In the genomic region with DNA sequence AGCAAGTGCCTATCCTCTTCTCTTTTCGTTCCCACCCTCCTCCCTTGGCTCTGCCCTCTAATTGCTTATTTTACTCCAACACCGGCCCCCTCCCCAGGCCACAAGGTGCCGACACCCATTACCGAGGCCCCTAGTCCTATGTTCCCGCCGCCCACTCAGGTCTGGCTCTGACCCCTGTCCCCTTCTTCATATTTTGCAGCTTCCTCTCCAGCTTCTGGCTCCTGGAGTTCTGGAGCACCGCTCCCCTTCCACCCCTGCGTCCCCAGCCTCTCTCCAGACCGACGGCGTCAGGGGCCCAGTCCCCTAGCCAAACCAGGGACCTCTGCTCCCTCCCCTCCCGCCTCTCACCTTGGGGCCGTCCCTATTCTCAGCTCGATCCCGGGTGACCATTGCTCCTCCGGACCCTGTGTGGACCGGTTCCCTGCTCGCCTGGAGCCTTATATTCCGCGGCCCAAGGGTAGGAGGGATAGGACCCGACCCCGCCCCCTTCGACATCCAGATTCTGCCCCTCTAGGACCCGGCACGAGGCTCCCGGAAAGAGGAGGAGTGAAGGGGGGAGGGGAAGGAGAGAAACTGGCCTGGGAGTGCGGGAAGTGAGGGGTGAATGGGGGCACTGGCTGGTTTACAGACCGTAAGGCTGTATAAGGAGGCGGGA, we compare ENCODE assay signal across 8 cellular contexts. TPM values are rescaled to one million over a fixed set of nuclear protein-coding genes. Genes with fewer than 3 reads are reported as not detected.
A peak's percentile ranks its signal among the peaks of the same experiment; 100 is the strongest.
DNase-seq lines count a peak whose midpoint lies in the region; ATAC-seq, FAIRE-seq and TF ChIP-seq lines count a peak whose summit lies in the region.

A gene (minus strand): TSS at position 412 of the 655 bp plus-strand sequence. CDS start 22 bp downstream, at position 390.

- H3K27ac Mint-ChIP-seq in H9, result no peak within 1 kb of the TSS
- H3K27ac Mint-ChIP-seq in activated T-helper 1 cell treated with anti-CD3 and anti-CD28 coated beads, Interleukin-12 subunit alpha, Interleukin-12 subunit beta, Interleukin-2, Interleukin-4 antibody, amounts not matched to agents 30 ng/mL and 10 ng/mL and 1 ng/mL, durations not matched to agents 14 hours and 24 hours and 36 hours, result peak within 1 kb of the TSS; percentile 97

- H3K27me3 Mint-ChIP-seq in H9 (ENCODE audit: low read depth), result peaks cover 83% of the 10 kb centered on the region
- peaks cover 50% of the 10 kb centered on the region for H3K27me3 Mint-ChIP-seq in activated T-helper 1 cell treated with anti-CD3 and anti-CD28 coated beads, Interleukin-12 subunit alpha, Interleukin-12 subunit beta, Interleukin-2, Interleukin-4 antibody, amounts not matched to agents 30 ng/mL and 10 ng/mL and 1 ng/mL, durations not matched to agents 14 hours and 24 hours and 36 hours (ENCODE audit: insufficient read depth)

- no peaks in the 10 kb centered on the region for H3K79me1 ChIP-seq in H9 (ENCODE audit: insufficient read depth, low read depth, low read length, poor library complexity, severe bottlenecking)

- H3K27me3 ChIP-seq in H9 (ENCODE audit: insufficient read depth, low read length) (peaks cover 34% of the 10 kb centered on the region), transverse colon (peaks cover 69% of the 10 kb centered on the region)

- no peak for FAIRE-seq in kidney (lab: Jason Lieb, UNC)

- H3K4me3 ChIP-seq in AG10803 (ENCODE audit: low read length) (peak within 1 kb of the TSS; percentile 69), kidney (ENCODE audit: low read length in 2 of 2) (peak within 1 kb of the TSS; percentile 43 to 48), transverse colon (peak within 1 kb of the TSS in 3 of 4 donors; percentile 2 to 74 (median 44))

- H3K23ac ChIP-seq in H9 (ENCODE audit: insufficient read length, low read depth, low read length), result no peak within 1 kb of the TSS

- H3K9me3 Mint-ChIP-seq in H9, result peaks cover 4 to 12% of the 10 kb centered on the region in 2 experiments; a peak in 4 of 5 replicates
- H3K9me3 Mint-ChIP-seq in activated T-helper 1 cell treated with anti-CD3 and anti-CD28 coated beads, Interleukin-12 subunit alpha, Interleukin-12 subunit beta, Interleukin-2, Interleukin-4 antibody, amounts not matched to agents 30 ng/mL and 10 ng/mL and 1 ng/mL, durations not matched to agents 14 hours and 24 hours and 36 hours, result no peaks in the 10 kb centered on the region

- no peaks in the 10 kb centered on the region for H3K79me2 ChIP-seq in H9 (ENCODE audit: insufficient read depth, low read length)

- no peak within 1 kb of the TSS for H2BK12ac ChIP-seq in H9 (ENCODE audit: insufficient read length, low read depth, low read length)

- TF ChIP-seq CTCF in AG10803 (conservative IDR thresholded peaks at IDR 0.05; ENCODE audit: low read length) (no peak), H9 (conservative IDR thresholded peaks at IDR 0.05) (no peak), kidney (IDR thresholded peaks at IDR 0.05; ENCODE audit: borderline replicate concordance, extremely low read depth, insufficient read depth) (no peak), transverse colon (IDR thresholded peaks at IDR 0.05) (no peak)

- no peak within 1 kb of the TSS for H3K4ac ChIP-seq in H9 (ENCODE audit: low read depth, low read length)

- H3K4me1 ChIP-seq in H9 (ENCODE audit: insufficient read depth, low read length), result no peaks in the 10 kb centered on the region; the same call in 1 of the 2 replicates
- H3K4me1 ChIP-seq in kidney (ENCODE audit: control insufficient read depth in 1 of 2, insufficient read depth in 1 of 2, low read depth in 1 of 2, low read length in 2 of 2), result peaks cover 25 to 42% of the 10 kb centered on the region in 2 donors
- peaks cover 46 to 79% (median 65%) of the 10 kb centered on the region in 4 donors for H3K4me1 ChIP-seq in transverse colon

- H3K23me2 ChIP-seq in H9 (ENCODE audit: insufficient read length, low read depth, low read length, poor library complexity, severe bottlenecking), result peaks cover 46% of the 10 kb centered on the region

- no peak within 1 kb of the TSS for H2AFZ ChIP-seq in H9 (ENCODE audit: low read length)

- H4K20me1 ChIP-seq in H9 (ENCODE audit: control insufficient read depth, insufficient read depth, insufficient read length), result no peaks in the 10 kb centered on the region

- H4K91ac ChIP-seq in H9 (ENCODE audit: insufficient read length, low read depth, low read length), result no peak within 1 kb of the TSS

- H2BK5ac ChIP-seq in H9 (ENCODE audit: insufficient read length, low read length), result no peak within 1 kb of the TSS

- H3K56ac ChIP-seq in H9 (ENCODE audit: insufficient read length, low read depth, low read length), result no peak within 1 kb of the TSS

- H3K14ac ChIP-seq in H9 (ENCODE audit: insufficient read depth, low read length), result no peak within 1 kb of the TSS; the same call in 1 of the 2 replicates

- peaks cover 42 to 43% of the 10 kb centered on the region in 2 experiments for H3K4me1 Mint-ChIP-seq in H9
- H3K4me1 Mint-ChIP-seq in activated T-helper 1 cell treated with anti-CD3 and anti-CD28 coated beads, Interleukin-12 subunit alpha, Interleukin-12 subunit beta, Interleukin-2, Interleukin-4 antibody, amounts not matched to agents 30 ng/mL and 10 ng/mL and 1 ng/mL, durations not matched to agents 14 hours and 24 hours and 36 hours (ENCODE audit: low read depth), result peaks cover 63% of the 10 kb centered on the region

- H3K36me3 Mint-ChIP-seq in H9 (ENCODE audit: insufficient read depth in 1 of 3, low read depth in 3 of 3), result no peaks in the 10 kb centered on the region; a peak in 2 of 7 replicates
- peaks cover 5% of the 10 kb centered on the region for H3K36me3 Mint-ChIP-seq in activated T-helper 1 cell treated with anti-CD3 and anti-CD28 coated beads, Interleukin-12 subunit alpha, Interleukin-12 subunit beta, Interleukin-2, Interleukin-4 antibody, amounts not matched to agents 30 ng/mL and 10 ng/mL and 1 ng/mL, durations not matched to agents 14 hours and 24 hours and 36 hours (ENCODE audit: low read depth)

- H4K8ac ChIP-seq in H9 (replicated peaks; ENCODE audit: insufficient read length, low read depth, low read length), result no peak within 1 kb of the TSS

- intact Hi-C loops in activated T-helper 1 cell treated with anti-CD3 and anti-CD28 coated beads, Interleukin-12 subunit alpha, Interleukin-12 subunit beta, Interleukin-2, Interleukin-4 antibody, amounts not matched to agents 30 ng/mL and 10 ng/mL and 1 ng/mL, durations not matched to agents 14 hours and 24 hours and 36 hours (cut with micrococcal nuclease), result loop anchor here (2.0 to 10.0 kb wide), 3 partner anchors 177 to 621 kb away; a partner anchor contains a TSS
- intact Hi-C loops in kidney (cut with DNase I) (loop anchor here (10.0 kb wide), 1 partner anchor 61 kb away; no protein-coding TSS in a partner anchor), transverse colon (cut with DNase I; ENCODE audit: low total_unique reads) (loop anchor here (10.0 kb wide), 1 partner anchor 61 kb away; no protein-coding TSS in a partner anchor)

- no peak within 1 kb of the TSS for H4K5ac ChIP-seq in H9 (ENCODE audit: insufficient read length, low read depth, low read length)

- no peak for DNase-seq in AG10803 (ENCODE audit: low read depth)
- DNase-seq in H9, result peak; percentile 86
- no peak for DNase-seq in activated T-helper 1 cell treated with anti-CD3 and anti-CD28 coated beads, Interleukin-12 subunit alpha, Interleukin-12 subunit beta, Interleukin-2, Interleukin-4 antibody, amounts not matched to agents 30 ng/mL and 10 ng/mL and 1 ng/mL, durations not matched to agents 14 hours and 24 hours and 36 hours (ENCODE audit: low spot score)
- DNase-seq in kidney, result peak; percentile 81
- no peak for DNase-seq in transverse colon
- no peak for DNase-seq in T1000 (lab: John Stamatoyannopoulos, UW)
- DNase-seq in AG08396 (ENCODE audit: low spot score), result no peak

- no CpG with 5 or more reads among the region's 29 CpGs for WGBS in H9 (ENCODE audit: extremely low coverage, insufficient read length, low lambda C conversion rate)
- 2 to 3% methylated on average over 6 to 29 of the region's 29 CpGs for WGBS in transverse colon (ENCODE audit: low coverage in 1 of 2), 2 donors

- no peak for TF ChIP-seq EP300 in transverse colon (IDR thresholded peaks at IDR 0.05; ENCODE audit: low read depth)

- H3K36me3 ChIP-seq in kidney (ENCODE audit: control insufficient read depth in 1 of 2, insufficient read depth in 2 of 2, low read length in 2 of 2) (no peaks in the 10 kb centered on the region), transverse colon (no peaks in the 10 kb centered on the region)

- H3K27ac ChIP-seq in H9 (ENCODE audit: insufficient read length, low read depth, low read length) (no peak within 1 kb of the TSS), kidney (ENCODE audit: low read depth in 2 of 2, low read length in 2 of 2) (no peak within 1 kb of the TSS), transverse colon (peak within 1 kb of the TSS in 1 of 4 donors; percentile 9)

- H3T11ph ChIP-seq in H9 (ENCODE audit: low read length), result no peak within 1 kb of the TSS

- in situ Hi-C loops in transverse colon (cut with MboI; ENCODE audit: low pct_ligation_motif_present in 1 of 4, low pct_unique_long_range_greater_than_20kb in 1 of 4, low sequenced_read_pairs in 3 of 4), result no loop called here

- no peak for TF ChIP-seq POLR2A in transverse colon (IDR thresholded peaks at IDR 0.05)

- peak within 1 kb of the TSS; percentile 66 for H3K4me2 ChIP-seq in H9 (ENCODE audit: insufficient read depth, insufficient read length, low read length)

- no peak within 1 kb of the TSS for H2AK5ac ChIP-seq in H9 (ENCODE audit: insufficient read length, low read length)

- no peaks in the 10 kb centered on the region for H3K9me3 ChIP-seq in H9 (ENCODE audit: control insufficient read depth, low read depth, low read length)
- no peaks in the 10 kb centered on the region for H3K9me3 ChIP-seq in kidney (ENCODE audit: control insufficient read depth in 1 of 2, low read length in 2 of 2)
- no peaks in the 10 kb centered on the region for H3K9me3 ChIP-seq in transverse colon

- no peak within 1 kb of the TSS for H2BK20ac ChIP-seq in H9 (ENCODE audit: low read depth, low read length, poor library complexity, severe bottlenecking)

- H2BK15ac ChIP-seq in H9 (ENCODE audit: low read depth, low read length), result no peak within 1 kb of the TSS

- H3K18ac ChIP-seq in H9 (ENCODE audit: insufficient read length, low read depth, low read length), result no peak within 1 kb of the TSS

- H2BK120ac ChIP-seq in H9 (ENCODE audit: low read depth, low read length, poor library complexity, severe bottlenecking), result no peak within 1 kb of the TSS

- peak within 1 kb of the TSS; percentile 91 to 93 for H3K4me3 Mint-ChIP-seq in H9
- peak within 1 kb of the TSS; percentile 91 for H3K4me3 Mint-ChIP-seq in activated T-helper 1 cell treated with anti-CD3 and anti-CD28 coated beads, Interleukin-12 subunit alpha, Interleukin-12 subunit beta, Interleukin-2, Interleukin-4 antibody, amounts not matched to agents 30 ng/mL and 10 ng/mL and 1 ng/mL, durations not matched to agents 14 hours and 24 hours and 36 hours

- ATAC-seq in GM19455 (IDR thresholded peaks at IDR 0.05; ENCODE audit: unreplicated experiment), result no peak

- H3K9ac ChIP-seq in H9 (ENCODE audit: extremely low read depth, insufficient read length, low read length), result no peak within 1 kb of the TSS
- H3K9ac ChIP-seq in kidney (ENCODE audit: low read length in 2 of 2), result peak within 1 kb of the TSS in 1 of 2 donors; percentile 12

RNA-seq across cellular contexts. Expression of the gene that starts here (rescaled TPM):
- total RNA-seq in H9 (2021) (0.26 and 0.33 TPM in 2 replicates), kidney (0.25 TPM), transverse colon (not detected)
- 0.88 and 1.8 TPM in 2 replicates for total RNA-seq in activated T-helper 1 cell treated with anti-CD3 and anti-CD28 coated beads, Interleukin-12 subunit alpha, Interleukin-12 subunit beta, Interleukin-2, Interleukin-4 antibody, amounts not matched to agents 30 ng/mL and 10 ng/mL and 1 ng/mL, durations not matched to agents 14 hours and 24 hours and 36 hours
- polyA plus RNA-seq in kidney (ENCODE audit: insufficient read depth, low read depth, low replicate concordance), result not detected

Comparison
In these comparisons a context has a peak if more than half of its experiments do, and no peak if none do; other contexts are left out.
1. Peak in DNase-seq and H3K4me2 ChIP-seq in H9; RNA of the gene not detected or under 1 TPM.
2. Peak in DNase-seq and H3K4me3 ChIP-seq in kidney; RNA of the gene not detected or under 1 TPM.